ENCODE assay signal across 6 cellular contexts in the genomic region with DNA sequence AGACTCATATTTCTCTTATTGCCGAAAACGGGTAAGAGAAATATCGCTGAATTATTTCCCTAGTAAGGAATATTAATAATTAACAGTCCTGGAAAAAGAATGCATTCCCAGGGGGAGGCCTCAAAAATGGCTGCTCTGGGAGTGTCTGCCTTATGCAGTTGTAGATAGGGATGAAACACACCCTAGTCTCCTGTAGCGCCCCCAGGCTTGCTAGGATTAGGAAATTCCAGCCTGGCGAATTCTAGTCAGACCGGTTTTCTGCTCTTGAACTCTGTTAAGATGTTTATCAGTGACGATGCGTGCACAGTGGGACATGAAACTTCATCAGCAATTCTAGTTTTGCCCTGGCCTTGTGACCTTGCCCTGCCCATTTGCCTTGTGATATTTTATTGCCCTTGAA. TPM values are rescaled to one million over a fixed set of nuclear protein-coding genes. Genes with fewer than 3 reads are reported as not detected.
"Had no signal": no experiment of that assay in that cellular context is flagged by ENCODE, and none has a peak within 500 bp of the region (broad histone marks: within the 10 kb centered on the region; RNA-seq: fewer than 3 reads in every experiment).

No MANE protein-coding gene starts in this region.

RNA-seq across cellular contexts. Expression of gene HS6ST3, which starts 18.2 kb away (rescaled TPM):
- total RNA-seq: liver, natural killer cell, osteocyte, spleen, upper lobe of right lung had no signal
- polyA plus RNA-seq: immature natural killer cell had no signal
